In genomic region chr20:58139849-58140786, GRCh38 we compare ENCODE assay signal across 17 cellular contexts.
A peak's percentile ranks its signal among the peaks of the same experiment; 100 is the strongest.
DNase-seq lines count a peak whose midpoint lies in the region; ATAC-seq and TF ChIP-seq lines count a peak whose summit lies in the region.
"Had no signal": no experiment of that assay in that cellular context is flagged by ENCODE, and none has a peak within 500 bp of the region (broad histone marks: within the 10 kb centered on the region; RNA-seq: fewer than 3 reads in every experiment).

No MANE protein-coding gene starts in this region.

- H3K36me3 Mint-ChIP-seq in natural killer cell treated with Interleukin-12 subunit alpha and Interleukin-12 subunit beta and Interleukin-15 and Interleukin-18, amount 100 ng/mL, for 72 hours, result no peaks in the 10 kb centered on the region
- H3K36me3 Mint-ChIP-seq: CD14-positive monocyte, IgD-negative memory B cell had no signal

- no TSS peak for BruUV-seq in PC-9 (replicated peaks; lab: Mats Ljungman, UMichigan)
- no TSS peak for BruUV-seq in OCI-LY7 (replicated peaks; lab: Mats Ljungman, UMichigan)

- H3K4me3 ChIP-seq in SK-N-SH (ENCODE audit: low read depth in 2 of 2, low read length in 1 of 2) (no peak overlapping the region; a peak in 1 of 4 replicates), PC-9 (no peak overlapping the region), sigmoid colon (no peak overlapping the region), OCI-LY7 (ENCODE audit: low read depth, low read length, poor library complexity, severe bottlenecking) (no peak overlapping the region), body of pancreas (no peak overlapping the region)

- H3K27me3 Mint-ChIP-seq in natural killer cell treated with Interleukin-12 subunit alpha and Interleukin-12 subunit beta and Interleukin-15 and Interleukin-18, amount 100 ng/mL, for 72 hours, result peaks cover 10 to 12% of the 10 kb centered on the region in 2 donors

- TF ChIP-seq POLR2A in sigmoid colon (IDR thresholded peaks at IDR 0.05) (no peak), body of pancreas (IDR thresholded peaks at IDR 0.05) (no peak)

- H3K4me1 ChIP-seq in SK-N-SH (ENCODE audit: control insufficient read depth in 1 of 2, insufficient read depth in 2 of 2, low read depth in 1 of 2, low read length in 1 of 2) (peaks cover 0 to 13% of the 10 kb centered on the region in 2 experiments; a peak in 1 of 4 replicates), PC-9 (replicated peaks; ENCODE audit: insufficient read depth) (peaks cover 63% of the 10 kb centered on the region), sigmoid colon (peaks cover 0 to 6% (median 0%) of the 10 kb centered on the region in 4 donors), OCI-LY7 (ENCODE audit: insufficient read depth, low read length, poor library complexity, severe bottlenecking) (no peaks in the 10 kb centered on the region), body of pancreas (no peaks in the 10 kb centered on the region)

- POLR2A ChIA-PET in SK-N-SH (lab: Yijun Ruan, JAX), result no interaction called here
- POLR2A ChIA-PET in PC-9 (lab: Charles Lee; ENCODE audit: unreplicated experiment), result interaction anchor here (0.5 kb wide), 1 partner anchor 8 kb away, joined by 7 read pairs; no protein-coding TSS in a partner anchor
- POLR2A ChIA-PET in OCI-LY7 (lab: Charles Lee), result no interaction called here

- 66% methylated on average over 16 of the region's 19 CpGs for WGBS in SK-N-SH (ENCODE audit: low lambda C conversion rate)
- WGBS in sigmoid colon, 2 donors, result 86 to 89% methylated on average over 19 of the region's 19 CpGs
- WGBS in body of pancreas, 2 donors, result 54 to 55% methylated on average over 18 to 19 of the region's 19 CpGs

- H3K4me1 Mint-ChIP-seq in natural killer cell treated with Interleukin-12 subunit alpha and Interleukin-12 subunit beta and Interleukin-15 and Interleukin-18, amount 100 ng/mL, for 72 hours (ENCODE audit: low read depth in 2 of 2), result no peaks in the 10 kb centered on the region
- H3K4me1 Mint-ChIP-seq: CD14-positive monocyte, IgD-negative memory B cell had no signal

- H3K79me2 ChIP-seq in SK-N-SH (ENCODE audit: insufficient read depth) (no peaks in the 10 kb centered on the region), PC-9 (ENCODE audit: low read depth) (no peaks in the 10 kb centered on the region), OCI-LY7 (ENCODE audit: insufficient read depth, low read depth, low read length) (no peaks in the 10 kb centered on the region)

- H3K27me3 ChIP-seq in SK-N-SH (ENCODE audit: insufficient read depth), result peaks cover 12% of the 10 kb centered on the region; the same call in 1 of the 2 replicates
- H3K27me3 ChIP-seq in PC-9 (ENCODE audit: insufficient read depth, low read depth), result no peaks in the 10 kb centered on the region
- peaks cover 0 to 53% (median 14%) of the 10 kb centered on the region in 3 donors for H3K27me3 ChIP-seq in sigmoid colon
- H3K27me3 ChIP-seq in body of pancreas, result no peaks in the 10 kb centered on the region

- H3K4me3 Mint-ChIP-seq in natural killer cell treated with Interleukin-12 subunit alpha and Interleukin-12 subunit beta and Interleukin-15 and Interleukin-18, amount 100 ng/mL, for 72 hours, result no peak overlapping the region
- H3K4me3 Mint-ChIP-seq: CD14-positive monocyte, IgD-negative memory B cell had no signal

- H3K9me3 ChIP-seq in SK-N-SH, result no peaks in the 10 kb centered on the region
- no peaks in the 10 kb centered on the region; the same call in 1 of the 2 replicates for H3K9me3 ChIP-seq in PC-9 (ENCODE audit: insufficient read depth, low read depth)
- H3K9me3 ChIP-seq in sigmoid colon, result no peaks in the 10 kb centered on the region
- H3K9me3 ChIP-seq in OCI-LY7 (ENCODE audit: low read length), result no peaks in the 10 kb centered on the region
- H3K9me3 ChIP-seq in body of pancreas, result no peaks in the 10 kb centered on the region

- no peak for ATAC-seq in SK-N-SH treated with all-trans-retinoic acid at 6 μM for 48 hours
- ATAC-seq in natural killer cell treated with Interleukin-12 subunit alpha and Interleukin-12 subunit beta and Interleukin-15 and Interleukin-18, amount 100 ng/mL, for 72 hours, result no peak
- no peak for ATAC-seq in body of pancreas
- ATAC-seq: Panc1 had no signal

- TF ChIP-seq CTCF in SK-N-SH (IDR thresholded peaks at IDR 0.05) (no peak), PC-9 (conservative IDR thresholded peaks at IDR 0.05) (no peak), sigmoid colon (IDR thresholded peaks at IDR 0.05) (no peak), OCI-LY7 (conservative IDR thresholded peaks at IDR 0.05; ENCODE audit: low read length) (no peak), body of pancreas (IDR thresholded peaks at IDR 0.05) (no peak)

- TF ChIP-seq EP300 in SK-N-SH (IDR thresholded peaks at IDR 0.05; ENCODE audit: borderline replicate concordance in 1 of 2, low read depth in 1 of 2, low read length in 1 of 2) (no peak), sigmoid colon (IDR thresholded peaks at IDR 0.05) (no peak)

- no peak overlapping the region for H2AFZ ChIP-seq in SK-N-SH (ENCODE audit: low read depth)
- no peak overlapping the region for H2AFZ ChIP-seq in PC-9
- no peak overlapping the region for H2AFZ ChIP-seq in OCI-LY7 (ENCODE audit: low read length)

- H3K9ac ChIP-seq in SK-N-SH, result no peak overlapping the region

- H3F3A ChIP-seq in SK-N-SH (replicated peaks; ENCODE audit: insufficient read depth), result no peaks in the 10 kb centered on the region
- H3F3A ChIP-seq in PC-9 (ENCODE audit: insufficient read depth, low read depth), result peaks cover 16% of the 10 kb centered on the region

- H3K27ac Mint-ChIP-seq in natural killer cell treated with Interleukin-12 subunit alpha and Interleukin-12 subunit beta and Interleukin-15 and Interleukin-18, amount 100 ng/mL, for 72 hours, result no peak overlapping the region
- H3K27ac Mint-ChIP-seq: CD14-positive monocyte, IgD-negative memory B cell had no signal

- H3K9me2 ChIP-seq in SK-N-SH (no peaks in the 10 kb centered on the region), PC-9 (ENCODE audit: insufficient read depth) (no peaks in the 10 kb centered on the region), OCI-LY7 (ENCODE audit: insufficient read depth, low read length) (no peaks in the 10 kb centered on the region)

- DNase-seq in SK-N-SH (no peak), PC-9 (no peak), islet precursor cell (peak; percentile 31), sigmoid colon (peak; percentile 39), OCI-LY7 (ENCODE audit: low spot score) (no peak), body of pancreas (no peak)
- DNase-seq in natural killer cell treated with Interleukin-12 subunit alpha and Interleukin-12 subunit beta and Interleukin-15 and Interleukin-18, amount 100 ng/mL, for 72 hours (ENCODE audit: low spot score), result no peak
- DNase-seq: COR-L47, DMS 273 treated with DMSO at 0.1 percent for 48 hours, Karpas-422, NCI-H1930, NCI-H526 had no signal

- H3K4me2 ChIP-seq in SK-N-SH (no peak overlapping the region), PC-9 (0 out of 2 replicates have a peak overlapping the region, but pooled peaks have one; percentile 61), OCI-LY7 (ENCODE audit: low read length) (no peak overlapping the region)

- H3K9me3 Mint-ChIP-seq in natural killer cell treated with Interleukin-12 subunit alpha and Interleukin-12 subunit beta and Interleukin-15 and Interleukin-18, amount 100 ng/mL, for 72 hours, result no peaks in the 10 kb centered on the region
- H3K9me3 Mint-ChIP-seq: CD14-positive monocyte, IgD-negative memory B cell had no signal

- H4K20me1 ChIP-seq in SK-N-SH (ENCODE audit: insufficient read depth), result no peaks in the 10 kb centered on the region
- H4K20me1 ChIP-seq in PC-9 (ENCODE audit: insufficient read depth), result no peaks in the 10 kb centered on the region
- no peaks in the 10 kb centered on the region for H4K20me1 ChIP-seq in OCI-LY7 (ENCODE audit: insufficient read depth, low read length)

- TF ChIP-seq RAD21 in SK-N-SH (IDR thresholded peaks at IDR 0.05; ENCODE audit: low read length), result no peak

- H3K36me3 ChIP-seq in SK-N-SH (replicated peaks in 1 of 2; ENCODE audit: control insufficient read depth in 1 of 2, insufficient read depth in 2 of 2, low read length in 1 of 2) (no peaks in the 10 kb centered on the region), PC-9 (ENCODE audit: low read depth) (no peaks in the 10 kb centered on the region), sigmoid colon (no peaks in the 10 kb centered on the region), OCI-LY7 (ENCODE audit: insufficient read depth, low read length) (no peaks in the 10 kb centered on the region), body of pancreas (replicated peaks in 1 of 2; ENCODE audit: insufficient read depth in 1 of 2, low read depth in 2 of 2) (no peaks in the 10 kb centered on the region)

- intact Hi-C loops in PC-9 (cut with micrococcal nuclease; ENCODE audit: unreplicated experiment) (no loop called here), sigmoid colon (cut with DNase I) (no loop called here), OCI-LY7 (cut with micrococcal nuclease; ENCODE audit: unreplicated experiment) (no loop called here), body of pancreas (cut with DNase I) (no loop called here)

- H3K27ac ChIP-seq in SK-N-SH (ENCODE audit: low read depth in 2 of 2, low read length in 1 of 2) (peak overlapping the region in 1 of 2 experiments; percentile 36; a peak in 2 of 4 replicates), PC-9 (0 out of 2 replicates have a peak overlapping the region, but pooled peaks have one; percentile 57), sigmoid colon (no peak overlapping the region), OCI-LY7 (ENCODE audit: low read depth, low read length, poor library complexity, severe bottlenecking) (no peak overlapping the region), body of pancreas (no peak overlapping the region)
- H3K27ac ChIP-seq: 22Rv1 had no signal

- CTCF ChIA-PET in SK-N-SH (lab: Yijun Ruan, JAX) (interaction anchor here (1.4 to 1.5 kb wide), 2 partner anchors 14 to 40 kb away, joined by 3 to 4 read pairs; no protein-coding TSS in a partner anchor), PC-9 (lab: Charles Lee) (no interaction called here), OCI-LY7 (lab: Charles Lee; ENCODE audit: unreplicated experiment) (no interaction called here)

TF ChIP-seq in SK-N-SH, 30 proteins besides CTCF, POLR2A, EP300 and RAD21:
- TF ChIP-seq POLR2AphosphoS5 (IDR thresholded peaks at IDR 0.05; ENCODE audit: low read depth, low read length), result no peak
- 0 out of 2 replicates have a peak, but pooled peaks have one; percentile 44 for TF ChIP-seq GATA2 (CRISPR knock-in tag; IDR thresholded peaks at IDR 0.05)

TF ChIP-seq in SK-N-SH treated with all-trans-retinoic acid at 6 μM for 48 hours, 23 proteins besides CTCF, POLR2A, EP300 and RAD21 (continues in another document):
- TF ChIP-seq ARNTL (CRISPR knock-in tag; IDR thresholded peaks at IDR 0.05; ENCODE audit: borderline replicate concordance, low read depth) (no peak), PPARA (CRISPR knock-in tag; IDR thresholded peaks at IDR 0.05; ENCODE audit: borderline replicate concordance) (no peak), RARB (CRISPR knock-in tag; IDR thresholded peaks at IDR 0.05) (no peak), ZNF565 (CRISPR knock-in tag; conservative IDR thresholded peaks at IDR 0.05; ENCODE audit: low read depth) (no peak)

Comparison
In these comparisons a context has a peak if more than half of its experiments do, and no peak if none do; other contexts are left out.
1. DNase-seq: peak in islet precursor cell (single experiment) and sigmoid colon (single experiment); none in SK-N-SH (single experiment), PC-9 (0 of 2), natural killer cell treated with Interleukin-12 subunit alpha and Interleukin-12 subunit beta and Interleukin-15 and Interleukin-18, amount 100 ng/mL, for 72 hours (single experiment), OCI-LY7 (single experiment) and body of pancreas (0 of 4).